In genomic region chr3:40307176-40307575, GRCh38 we compare ENCODE assay signal across 18 cellular contexts. TPM values are rescaled to one million over a fixed set of nuclear protein-coding genes. Genes with fewer than 3 reads are reported as not detected.
DNase-seq lines count a peak whose midpoint lies in the region; ATAC-seq, FAIRE-seq and TF ChIP-seq lines count a peak whose summit lies in the region.
"Had no signal": no experiment of that assay in that cellular context is flagged by ENCODE, and none has a peak within 500 bp of the region (broad histone marks: within the 10 kb centered on the region; RNA-seq: fewer than 3 reads in every experiment).

No MANE protein-coding gene starts in this region.

- H2AFZ ChIP-seq in astrocyte (ENCODE audit: low read depth, low read length): no peak overlapping the region

- H3K4me1 ChIP-seq in astrocyte (ENCODE audit: insufficient read depth, low read length): peaks cover 13% of the 10 kb centered on the region

- no peak for FAIRE-seq in astrocyte (lab: Jason Lieb, UNC)
- FAIRE-seq: GM12878 had no signal

- no peak overlapping the region for H3K4me2 ChIP-seq in astrocyte (ENCODE audit: low read length)
- H3K4me2 ChIP-seq: BLaER1 treated with 17β-estradiol and CSF1 and Interleukin-3, amounts not matched to agents 10 nM and 100 nM had no signal

- no peak overlapping the region for H3K9ac ChIP-seq in astrocyte (ENCODE audit: low read length)
- H3K9ac ChIP-seq: BLaER1 treated with 17β-estradiol and CSF1 and Interleukin-3, amounts not matched to agents 10 nM and 100 nM had no signal

- no peak overlapping the region for H3K4me3 ChIP-seq in astrocyte (ENCODE audit: insufficient read depth, low read depth, low read length)
- H3K4me3 ChIP-seq in fibroblast of mammary gland (ENCODE audit: control insufficient read depth, low read depth, low read length): no peak overlapping the region
- H3K4me3 ChIP-seq: BLaER1 treated with 17β-estradiol and CSF1 and Interleukin-3, amounts not matched to agents 10 nM and 100 nM; GM12878 had no signal

- H3K36me3 Mint-ChIP-seq in astrocyte (ENCODE audit: low read depth, unreplicated experiment) (peaks cover 2% of the 10 kb centered on the region), T-helper 17 cell (ENCODE audit: low read depth) (peaks cover 3% of the 10 kb centered on the region)

- H3K27ac Mint-ChIP-seq in astrocyte (ENCODE audit: unreplicated experiment) (no peak overlapping the region), T-helper 17 cell (no peak overlapping the region)
- H3K27ac Mint-ChIP-seq: B cell; CD8-positive, alpha-beta T cell had no signal

- no peak overlapping the region for H3K27ac ChIP-seq in astrocyte (ENCODE audit: low read depth, low read length)
- H3K27ac ChIP-seq: BLaER1 treated with 17β-estradiol and CSF1 and Interleukin-3, amounts not matched to agents 10 nM and 100 nM; HL-60 had no signal

- DNase-seq in ELR (ENCODE audit: low read depth) (peak; percentile 39), MV-4-11 (lab: John Stamatoyannopoulos, UW) (peak; percentile 16), astrocyte (ENCODE audit: low read depth) (peak; percentile 31), fibroblast of mammary gland (ENCODE audit: low read depth) (peak; percentile 36), NCI-H526 (lab: John Stamatoyannopoulos, UW) (no peak), T-helper 17 cell (no peak), iPS-NIHi7 (ENCODE audit: extremely low spot score) (no peak)
- DNase-seq: Calu3; CD8-positive, alpha-beta T cell; DMS79 treated with DMSO at 0.1 percent for 48 hours; GOT3; H7; HFFc6 had no signal

- no peaks in the 10 kb centered on the region for H3K27me3 ChIP-seq in astrocyte (ENCODE audit: insufficient read depth, low read length)
- H3K27me3 ChIP-seq: BLaER1 treated with 17β-estradiol and CSF1 and Interleukin-3, amounts not matched to agents 10 nM and 100 nM had no signal

- H3K9me3 ChIP-seq in astrocyte (ENCODE audit: insufficient read depth, low read depth, low read length) (no peaks in the 10 kb centered on the region), T-helper 17 cell (ENCODE audit: control insufficient read depth, low read length, poor library complexity, severe bottlenecking) (no peaks in the 10 kb centered on the region)
- H3K9me3 ChIP-seq: BLaER1 treated with 17β-estradiol and CSF1 and Interleukin-3, amounts not matched to agents 10 nM and 100 nM had no signal

- H3K27me3 Mint-ChIP-seq in astrocyte (ENCODE audit: low read depth, unreplicated experiment) (no peaks in the 10 kb centered on the region), T-helper 17 cell (no peaks in the 10 kb centered on the region)
- H3K27me3 Mint-ChIP-seq: B cell had no signal

- peaks cover 10% of the 10 kb centered on the region for H3K36me3 ChIP-seq in astrocyte (ENCODE audit: insufficient read depth, low read length)

- H3K4me1 Mint-ChIP-seq in astrocyte (ENCODE audit: low read depth, unreplicated experiment) (peaks cover 8% of the 10 kb centered on the region), T-helper 17 cell (peaks cover 9% of the 10 kb centered on the region)

- no peak overlapping the region for H3K4me3 Mint-ChIP-seq in astrocyte (ENCODE audit: unreplicated experiment)
- no peak overlapping the region for H3K4me3 Mint-ChIP-seq in T-helper 17 cell
- H3K4me3 Mint-ChIP-seq: B cell; CD8-positive, alpha-beta T cell; HFFc6 had no signal

- TF ChIP-seq CTCF in astrocyte (IDR thresholded peaks at IDR 0.05; ENCODE audit: insufficient read depth, low read depth, low read length) (no peak), fibroblast of mammary gland (conservative IDR thresholded peaks at IDR 0.05; ENCODE audit: control insufficient read depth, insufficient read depth, low read depth, low read length) (no peak)

- H3K79me2 ChIP-seq in astrocyte (ENCODE audit: insufficient read depth, low read length): peaks cover 24% of the 10 kb centered on the region

- peaks cover 3% of the 10 kb centered on the region for H4K20me1 ChIP-seq in astrocyte (ENCODE audit: insufficient read depth, low read length)

- H3K9me3 Mint-ChIP-seq in astrocyte (ENCODE audit: unreplicated experiment): no peaks in the 10 kb centered on the region
- H3K9me3 Mint-ChIP-seq: CD8-positive, alpha-beta T cell; HFFc6 had no signal

- no peak for ATAC-seq in T-helper 17 cell
- ATAC-seq: CD8-positive, alpha-beta T cell; GM12878; HCT116 had no signal

RNA-seq across cellular contexts. Expression of gene EIF1B, which starts 2.3 kb away (rescaled TPM):
- total RNA-seq in astrocyte (59.3 and 62.5 TPM in 2 replicates), T-helper 17 cell (10 to 100 TPM; 55.4 to 62.1 TPM)

Comparison
In these comparisons a context has a peak if more than half of its experiments do, and no peak if none do; other contexts are left out.
1. DNase-seq: peak in ELR (single experiment), MV-4-11 (single experiment), astrocyte (single experiment) and fibroblast of mammary gland (single experiment); none in NCI-H526 (0 of 2), T-helper 17 cell (0 of 3) and iPS-NIHi7 (single experiment).